ENCODE assay signal across 22 cellular contexts in genomic region chr19:1580382-1580781, GRCh38. TPM values are rescaled to one million over a fixed set of nuclear protein-coding genes. Genes with fewer than 3 reads are reported as not detected.
DNase-seq lines count a peak whose midpoint lies in the region; ATAC-seq, FAIRE-seq and TF ChIP-seq lines count a peak whose summit lies in the region.
"Had no signal": no experiment of that assay in that cellular context is flagged by ENCODE, and none has a peak within 500 bp of the region (broad histone marks: within the 10 kb centered on the region; RNA-seq: fewer than 3 reads in every experiment).

No MANE protein-coding gene starts in this region.

- H3K36me3 Mint-ChIP-seq in stimulated activated effector memory CD8-positive, alpha-beta T cell treated with anti-CD3 and anti-CD28 coated beads, Interleukin-12 subunit alpha, Interleukin-12 subunit beta, amount 100 ng/mL, for 72 hours: peaks cover 76% of the 10 kb centered on the region
- peaks cover 23% of the 10 kb centered on the region for H3K36me3 Mint-ChIP-seq in activated CD4-positive, alpha-beta T cell treated with anti-CD3 and anti-CD28 coated beads for 36 hours (ENCODE audit: low read depth)

- H3K23ac ChIP-seq in H1 (ENCODE audit: insufficient read length): no peak overlapping the region

- 0 out of 2 replicates have a peak overlapping the region, but pooled peaks have one; percentile 21 for H4K8ac ChIP-seq in H1 (ENCODE audit: extremely low read depth, insufficient read depth, low read length)

- H3K27ac Mint-ChIP-seq in stimulated activated effector memory CD8-positive, alpha-beta T cell treated with anti-CD3 and anti-CD28 coated beads, Interleukin-12 subunit alpha, Interleukin-12 subunit beta, amount 100 ng/mL, for 72 hours: peak overlapping the region; percentile 43
- no peak overlapping the region for H3K27ac Mint-ChIP-seq in activated CD4-positive, alpha-beta T cell treated with anti-CD3 and anti-CD28 coated beads for 36 hours
- H3K27ac Mint-ChIP-seq: CD8-positive, alpha-beta T cell had no signal

- no peak for FAIRE-seq in H1 (lab: Jason Lieb, UNC)
- FAIRE-seq: GM12878 had no signal

- TF ChIP-seq CTCF in HEK293 (tag by site-specific recombination; IDR thresholded peaks at IDR 0.05): no peak
- TF ChIP-seq CTCF in H1 (IDR thresholded peaks at IDR 0.05; ENCODE audit: control extremely low read depth in 1 of 3, insufficient read depth in 1 of 3, low read depth in 1 of 3, low read length in 3 of 3): no peak
- TF ChIP-seq CTCF in right lobe of liver (IDR thresholded peaks at IDR 0.05): no peak
- no peak for TF ChIP-seq CTCF in BE2C (IDR thresholded peaks at IDR 0.05; ENCODE audit: low read depth, low read length)

- peaks cover 0 to 21% of the 10 kb centered on the region in 2 experiments for H4K20me1 ChIP-seq in H1 (replicated peaks in 1 of 2; ENCODE audit: control insufficient read depth in 1 of 2, insufficient read depth in 2 of 2, low read length in 2 of 2)

- no peak overlapping the region for H2AFZ ChIP-seq in H1 (ENCODE audit: low read length)

- intact Hi-C loops in right lobe of liver (cut with DNase I): no loop called here
- intact Hi-C loops in activated CD4-positive, alpha-beta T cell treated with anti-CD3 and anti-CD28 coated beads for 36 hours (cut with DNase I, micrococcal nuclease): no loop called here

- no peak overlapping the region for H3K4me3 ChIP-seq in HEK293 (ENCODE audit: low read depth, low read length)
- no peak overlapping the region for H3K4me3 ChIP-seq in H1 (ENCODE audit: extremely low read depth in 1 of 4, insufficient read depth in 2 of 4, low read depth in 3 of 4, low read length in 4 of 4)
- no peak overlapping the region for H3K4me3 ChIP-seq in right lobe of liver
- H3K4me3 ChIP-seq in BE2C (ENCODE audit: low read depth, low read length): no peak overlapping the region
- H3K4me3 ChIP-seq: BLaER1 treated with 17β-estradiol and CSF1 and Interleukin-3, amounts not matched to agents 10 nM and 100 nM; GM12878; HAP-1 had no signal

- no peak for DNase-seq in H1 (ENCODE audit: low read depth in 1 of 2, low spot score in 2 of 2)
- DNase-seq in right lobe of liver: no peak
- DNase-seq in stimulated activated effector memory CD8-positive, alpha-beta T cell treated with anti-CD3 and anti-CD28 coated beads, Interleukin-12 subunit alpha, Interleukin-12 subunit beta, amount 100 ng/mL, for 72 hours (ENCODE audit: low spot score in 2 of 2): no peak
- DNase-seq in DMS79 (lab: John Stamatoyannopoulos, UW): no peak
- DNase-seq in activated CD4-positive, alpha-beta T cell treated with anti-CD3 and anti-CD28 coated beads for 36 hours: no peak
- no peak for DNase-seq in BE2C
- DNase-seq: 8988T; Calu3; CD8-positive, alpha-beta T cell; DND-41; EL; IMR-90 had no signal

- peaks cover 6% of the 10 kb centered on the region; the same call in 1 of the 2 replicates for H3K79me1 ChIP-seq in H1 (ENCODE audit: low read depth, low read length)

- no peaks in the 10 kb centered on the region for H3K27me3 Mint-ChIP-seq in activated CD4-positive, alpha-beta T cell treated with anti-CD3 and anti-CD28 coated beads for 36 hours

- no peak overlapping the region for H2BK12ac ChIP-seq in H1 (ENCODE audit: low read depth, low read length)

- no peak overlapping the region for H3K18ac ChIP-seq in H1 (ENCODE audit: extremely low read depth, low read length)

- CTCF ChIA-PET in HEK293 (lab: Yijun Ruan, JAX): no interaction called here
- CTCF ChIA-PET in H1 (lab: Charles Lee; ENCODE audit: partially characterized antibody): interaction anchor here (0.7 kb wide), 1 partner anchor 688 kb away, joined by 3 read pairs; no protein-coding TSS in a partner anchor
- CTCF ChIA-PET in activated CD4-positive, alpha-beta T cell treated with anti-CD3 and anti-CD28 coated beads for 36 hours (lab: Charles Lee): no interaction called here

- H3K4me1 ChIP-seq in HEK293 (ENCODE audit: control insufficient read depth, insufficient read depth, low read length): no peaks in the 10 kb centered on the region
- H3K4me1 ChIP-seq in H1 (replicated peaks in 1 of 4; ENCODE audit: control insufficient read depth in 3 of 4, insufficient read depth in 4 of 4, low read length in 3 of 4): no peaks in the 10 kb centered on the region
- H3K4me1 ChIP-seq in right lobe of liver: no peaks in the 10 kb centered on the region
- no peaks in the 10 kb centered on the region for H3K4me1 ChIP-seq in BE2C
- H3K4me1 ChIP-seq: BLaER1 treated with 17β-estradiol and CSF1 and Interleukin-3, amounts not matched to agents 10 nM and 100 nM; HAP-1 had no signal

- POLR2A ChIA-PET in HEK293 (lab: Yijun Ruan, JAX): no interaction called here
- POLR2A ChIA-PET in H1 (lab: Charles Lee; ENCODE audit: partially characterized antibody): interaction anchor here (2.1 to 8.8 kb wide), 2 partner anchors 7 to 8 kb away, joined by 6 to 148 read pairs; no protein-coding TSS in a partner anchor
- POLR2A ChIA-PET in activated CD4-positive, alpha-beta T cell treated with anti-CD3 and anti-CD28 coated beads for 36 hours (lab: Charles Lee): no interaction called here

- H3K14ac ChIP-seq in H1 (ENCODE audit: insufficient read length): no peak overlapping the region

- H2BK15ac ChIP-seq in H1 (ENCODE audit: low read length): no peak overlapping the region

- H3K9me3 ChIP-seq in HEK293 (ENCODE audit: control insufficient read depth, insufficient read depth, low read depth, low read length) (no peaks in the 10 kb centered on the region), H1 (ENCODE audit: insufficient read depth in 2 of 2, low read depth in 1 of 2, low read length in 1 of 2) (no peaks in the 10 kb centered on the region), right lobe of liver (no peaks in the 10 kb centered on the region), BE2C (no peaks in the 10 kb centered on the region)
- H3K9me3 ChIP-seq: BLaER1 treated with 17β-estradiol and CSF1 and Interleukin-3, amounts not matched to agents 10 nM and 100 nM; HAP-1 had no signal

- 0 out of 4 replicates have a peak, but pooled peaks cover 0 to under 1% of the 10 kb centered on the region in 2 experiments for H3K79me2 ChIP-seq in H1 (ENCODE audit: control insufficient read depth in 1 of 2, insufficient read depth in 2 of 2, low read length in 2 of 2)

- no peak overlapping the region for H3K9ac ChIP-seq in H1 (replicated peaks in 1 of 4; ENCODE audit: extremely low read depth in 1 of 4, low read depth in 3 of 4, low read length in 3 of 4)

- H3K27ac ChIP-seq in HEK293 (ENCODE audit: extremely low read depth, low read depth, low read length): no peak overlapping the region
- H3K27ac ChIP-seq in H1 (ENCODE audit: low read depth, low read length): no peak overlapping the region
- no peak overlapping the region for H3K27ac ChIP-seq in right lobe of liver
- H3K27ac ChIP-seq: BLaER1 treated with 17β-estradiol and CSF1 and Interleukin-3, amounts not matched to agents 10 nM and 100 nM; HL-60 had no signal

- TF ChIP-seq EP300 in H1 (IDR thresholded peaks at IDR 0.05; ENCODE audit: borderline replicate concordance in 1 of 2, low read depth in 2 of 2, low read length in 2 of 2): no peak

- no peaks in the 10 kb centered on the region for H3K23me2 ChIP-seq in H1 (ENCODE audit: low read depth, low read length)

- TF ChIP-seq RAD21 in H1 (IDR thresholded peaks at IDR 0.05 in 1 of 2, conservative IDR thresholded peaks at IDR 0.05 in 1 of 2; ENCODE audit: low read depth in 2 of 2, low read length in 2 of 2): no peak

- no peak overlapping the region for H3K4me2 ChIP-seq in H1 (ENCODE audit: insufficient read depth in 1 of 2, low read depth in 2 of 2, low read length in 2 of 2)
- H3K4me2 ChIP-seq: BLaER1 treated with 17β-estradiol and CSF1 and Interleukin-3, amounts not matched to agents 10 nM and 100 nM had no signal

- H2BK20ac ChIP-seq in H1 (ENCODE audit: low read length): no peak overlapping the region

- H3K4me3 Mint-ChIP-seq in stimulated activated effector memory CD8-positive, alpha-beta T cell treated with anti-CD3 and anti-CD28 coated beads, Interleukin-12 subunit alpha, Interleukin-12 subunit beta, amount 100 ng/mL, for 72 hours: no peak overlapping the region
- no peak overlapping the region for H3K4me3 Mint-ChIP-seq in activated CD4-positive, alpha-beta T cell treated with anti-CD3 and anti-CD28 coated beads for 36 hours
- H3K4me3 Mint-ChIP-seq: CD8-positive, alpha-beta T cell had no signal

- H2BK120ac ChIP-seq in H1 (replicated peaks; ENCODE audit: low read depth, low read length): no peak overlapping the region

- H2BK5ac ChIP-seq in H1 (ENCODE audit: low read depth, low read length): no peak overlapping the region

- H3K9me3 Mint-ChIP-seq in stimulated activated effector memory CD8-positive, alpha-beta T cell treated with anti-CD3 and anti-CD28 coated beads, Interleukin-12 subunit alpha, Interleukin-12 subunit beta, amount 100 ng/mL, for 72 hours: no peaks in the 10 kb centered on the region
- H3K9me3 Mint-ChIP-seq in activated CD4-positive, alpha-beta T cell treated with anti-CD3 and anti-CD28 coated beads for 36 hours (ENCODE audit: low read depth): no peaks in the 10 kb centered on the region
- H3K9me3 Mint-ChIP-seq: CD8-positive, alpha-beta T cell had no signal

- no peak overlapping the region for H4K5ac ChIP-seq in H1 (ENCODE audit: insufficient read length, low read depth, low read length)

- H3K4ac ChIP-seq in H1 (replicated peaks; ENCODE audit: insufficient read length, low read depth, low read length): no peak overlapping the region

- H4K91ac ChIP-seq in H1 (replicated peaks; ENCODE audit: insufficient read length, low read length): no peak overlapping the region

- H3K36me3 ChIP-seq in HEK293 (ENCODE audit: control insufficient read depth in 2 of 2, insufficient read depth in 1 of 2, low read length in 2 of 2): peaks cover 25 to 80% of the 10 kb centered on the region in 2 experiments
- peaks cover 10 to 63% (median 45%) of the 10 kb centered on the region in 4 experiments; a peak in 7 of 8 replicates for H3K36me3 ChIP-seq in H1 (ENCODE audit: control insufficient read depth in 2 of 4, insufficient read depth in 4 of 4, low read length in 3 of 4)
- H3K36me3 ChIP-seq in right lobe of liver: peaks cover 0 to 51% (median 12%) of the 10 kb centered on the region in 4 donors
- peaks cover 87% of the 10 kb centered on the region for H3K36me3 ChIP-seq in BE2C

- TF ChIP-seq POLR2A in H1 (IDR thresholded peaks at IDR 0.05; ENCODE audit: control extremely low read depth in 1 of 2, low read depth in 2 of 2, low read length in 2 of 2): no peak
- TF ChIP-seq POLR2A in right lobe of liver (IDR thresholded peaks at IDR 0.05): no peak

- no peaks in the 10 kb centered on the region for H3K4me1 Mint-ChIP-seq in stimulated activated effector memory CD8-positive, alpha-beta T cell treated with anti-CD3 and anti-CD28 coated beads, Interleukin-12 subunit alpha, Interleukin-12 subunit beta, amount 100 ng/mL, for 72 hours
- no peaks in the 10 kb centered on the region for H3K4me1 Mint-ChIP-seq in activated CD4-positive, alpha-beta T cell treated with anti-CD3 and anti-CD28 coated beads for 36 hours

- WGBS in H1 (ENCODE audit: extremely low coverage in 1 of 2, insufficient coverage in 1 of 2, insufficient read length in 1 of 2, insufficient replicate concordance in 2 of 2, low coverage in 1 of 2, low lambda C conversion rate in 2 of 2, missing lambda C conversion rate in 1 of 2), 2 experiments: 94% methylated on average over 16 of the region's 20 CpGs; no CpG with 5 or more reads in 1 of the 2 experiments
- WGBS in right lobe of liver (ENCODE audit: insufficient coverage, low coverage, low lambda C conversion rate, missing lambda C conversion rate): 70% methylated on average over 6 of the region's 20 CpGs

- H3K56ac ChIP-seq in H1 (replicated peaks; ENCODE audit: insufficient read length, low read depth, low read length): no peak overlapping the region

- H3K27me3 ChIP-seq in H1 (replicated peaks in 1 of 4; ENCODE audit: control insufficient read depth in 3 of 4, extremely low read depth in 1 of 4, insufficient read depth in 3 of 4, low read length in 3 of 4): no peaks in the 10 kb centered on the region
- no peaks in the 10 kb centered on the region for H3K27me3 ChIP-seq in right lobe of liver
- H3K27me3 ChIP-seq in BE2C: no peaks in the 10 kb centered on the region
- H3K27me3 ChIP-seq: BLaER1 treated with 17β-estradiol and CSF1 and Interleukin-3, amounts not matched to agents 10 nM and 100 nM had no signal

- ATAC-seq in right lobe of liver: peak; percentile 32 to 61 (median 37)
- no peak for ATAC-seq in stimulated activated effector memory CD8-positive, alpha-beta T cell treated with anti-CD3 and anti-CD28 coated beads, Interleukin-12 subunit alpha, Interleukin-12 subunit beta, amount 100 ng/mL, for 72 hours
- no peak for ATAC-seq in activated CD4-positive, alpha-beta T cell treated with anti-CD3 and anti-CD28 coated beads for 36 hours
- ATAC-seq: CD8-positive, alpha-beta T cell; GM12878 had no signal

- no peak overlapping the region for H2AK5ac ChIP-seq in H1 (ENCODE audit: low read depth, low read length)

RNA-seq across cellular contexts. Expression of gene MEX3D, which starts 12.3 kb away (rescaled TPM):
- total RNA-seq in H1 (2021; fragmentation: NEBNext Ultra II Directional; extraction: Animal tissue kit (Norgen Biotek cat#: 25700)): 78.8 and 83.4 TPM in 2 replicates
- polyA plus RNA-seq in H1 (2011; rRNA removed): 20.8 and 32.1 TPM in 2 replicates
- polyA plus RNA-seq in H1 (2011; cell fraction: cytosol; rRNA removed): 26.0 TPM
- polyA plus RNA-seq in H1 (2011; cell fraction: nucleus; rRNA removed): 30.2 TPM
- polyA plus RNA-seq in H1 (2012, experiment 1 of 2): 18.2 to 26.2 TPM (median 24.6 TPM) in 4 replicates
- 15.1 TPM for polyA plus RNA-seq in H1 (2012, experiment 2 of 2)
- polyA plus RNA-seq in H1 (2013, experiment 1 of 2): 41.2 TPM
- 41.1 TPM for polyA plus RNA-seq in H1 (2013, experiment 2 of 2)
- 3.1 and 6.7 TPM in 2 replicates for polyA minus RNA-seq in H1 (2011; rRNA and poly(A)+ RNA removed)
- 76.2 TPM for polyA minus RNA-seq in H1 (2011; cell fraction: cytosol; rRNA and poly(A)+ RNA removed)
- polyA minus RNA-seq in H1 (2011; cell fraction: nucleus; rRNA and poly(A)+ RNA removed): 34.3 TPM
- total RNA-seq in right lobe of liver: 10 to 100 TPM in 3 of 6 experiments, 1 to 10 TPM in 3; 6.7 to 16.6 (median 10.3) TPM
- total RNA-seq in activated CD4-positive, alpha-beta T cell treated with anti-CD3 and anti-CD28 coated beads for 36 hours: 1 to 10 TPM; 6.2 to 6.7 TPM
- 27.1 TPM for polyA plus RNA-seq in BE2C (2012; ENCODE audit: insufficient read depth, insufficient read length, low read depth)

RNA-seq across cellular contexts. Expression of gene MBD3, which starts 12.3 kb away (rescaled TPM):
- 110 and 115 TPM in 2 replicates for total RNA-seq in H1 (2021; fragmentation: NEBNext Ultra II Directional; extraction: Animal tissue kit (Norgen Biotek cat#: 25700))
- polyA plus RNA-seq in H1 (2011; rRNA removed): 88.2 and 113 TPM in 2 replicates
- polyA plus RNA-seq in H1 (2011; cell fraction: cytosol; rRNA removed): 88.4 TPM
- polyA plus RNA-seq in H1 (2011; cell fraction: nucleus; rRNA removed): 124 TPM
- polyA plus RNA-seq in H1 (2012, experiment 1 of 2): 35.0 to 76.4 TPM (median 70.7 TPM) in 4 replicates
- polyA plus RNA-seq in H1 (2012, experiment 2 of 2): 53.8 TPM
- 51.4 TPM for polyA plus RNA-seq in H1 (2013, experiment 1 of 2)
- 49.4 TPM for polyA plus RNA-seq in H1 (2013, experiment 2 of 2)
- 30.3 and 32.3 TPM in 2 replicates for polyA minus RNA-seq in H1 (2011; rRNA and poly(A)+ RNA removed)
- polyA minus RNA-seq in H1 (2011; cell fraction: cytosol; rRNA and poly(A)+ RNA removed): 61.4 TPM
- 52.8 TPM for polyA minus RNA-seq in H1 (2011; cell fraction: nucleus; rRNA and poly(A)+ RNA removed)
- total RNA-seq in right lobe of liver: 10 to 100 TPM; 27.3 to 72.1 (median 30.1) TPM
- 10 to 100 TPM; 68.9 to 87.5 TPM for total RNA-seq in activated CD4-positive, alpha-beta T cell treated with anti-CD3 and anti-CD28 coated beads for 36 hours
- polyA plus RNA-seq in BE2C (2012; ENCODE audit: insufficient read depth, insufficient read length, low read depth): 84.3 TPM

RNA-seq across cellular contexts. Expression of gene UQCR11, which starts 24.9 kb away (rescaled TPM):
- total RNA-seq in H1 (2021; fragmentation: NEBNext Ultra II Directional; extraction: Animal tissue kit (Norgen Biotek cat#: 25700)): 162 and 179 TPM in 2 replicates
- 171 and 209 TPM in 2 replicates for polyA plus RNA-seq in H1 (2011; rRNA removed)
- 116 TPM for polyA plus RNA-seq in H1 (2011; cell fraction: cytosol; rRNA removed)
- polyA plus RNA-seq in H1 (2011; cell fraction: nucleus; rRNA removed): 97.6 TPM
- 113 to 194 TPM (median 144 TPM) in 4 replicates for polyA plus RNA-seq in H1 (2012, experiment 1 of 2)
- polyA plus RNA-seq in H1 (2012, experiment 2 of 2): 120 TPM
- 158 TPM for polyA plus RNA-seq in H1 (2013, experiment 1 of 2)
- polyA plus RNA-seq in H1 (2013, experiment 2 of 2): 164 TPM
- polyA minus RNA-seq in H1 (2011; rRNA and poly(A)+ RNA removed): 30.3 and 34.7 TPM in 2 replicates
- polyA minus RNA-seq in H1 (2011; cell fraction: cytosol; rRNA and poly(A)+ RNA removed): 19.2 TPM
- 33.2 TPM for polyA minus RNA-seq in H1 (2011; cell fraction: nucleus; rRNA and poly(A)+ RNA removed)
- total RNA-seq in right lobe of liver: 100 to 1,000 TPM in 4 of 6 experiments, 10 to 100 TPM in 2; 59.6 to 202 (median 172) TPM
- 100 to 1,000 TPM; 152 to 226 TPM for total RNA-seq in activated CD4-positive, alpha-beta T cell treated with anti-CD3 and anti-CD28 coated beads for 36 hours
- 445 TPM for polyA plus RNA-seq in BE2C (2012; ENCODE audit: insufficient read depth, insufficient read length, low read depth)

RNA-seq across cellular contexts. Expression of gene PLK5, which starts 56.5 kb away (rescaled TPM):
- total RNA-seq in H1 (2021; fragmentation: NEBNext Ultra II Directional; extraction: Animal tissue kit (Norgen Biotek cat#: 25700)): 0.43 and 1.2 TPM in 2 replicates
- 0.45 and 0.82 TPM in 2 replicates for polyA plus RNA-seq in H1 (2011; rRNA removed)
- 0.69 TPM for polyA plus RNA-seq in H1 (2011; cell fraction: cytosol; rRNA removed)
- 4.9 TPM for polyA plus RNA-seq in H1 (2011; cell fraction: nucleus; rRNA removed)
- polyA plus RNA-seq in H1 (2012, experiment 1 of 2): 0.56 to 0.73 TPM (median 0.64 TPM) in 3 of 4 replicates, not detected in the other
- polyA plus RNA-seq in H1 (2012, experiment 2 of 2): 0.29 TPM
- 0.81 TPM for polyA plus RNA-seq in H1 (2013, experiment 1 of 2)
- 0.33 TPM for polyA plus RNA-seq in H1 (2013, experiment 2 of 2)
- 0.06 and 0.29 TPM in 2 replicates for polyA minus RNA-seq in H1 (2011; rRNA and poly(A)+ RNA removed)
- polyA minus RNA-seq in H1 (2011; cell fraction: cytosol; rRNA and poly(A)+ RNA removed): 0.66 TPM
- 1.5 TPM for polyA minus RNA-seq in H1 (2011; cell fraction: nucleus; rRNA and poly(A)+ RNA removed)
- total RNA-seq in right lobe of liver: not detected
- not detected for total RNA-seq in activated CD4-positive, alpha-beta T cell treated with anti-CD3 and anti-CD28 coated beads for 36 hours
- not detected for polyA plus RNA-seq in BE2C (2012; ENCODE audit: insufficient read depth, insufficient read length, low read depth)
- total RNA-seq: A673; Calu3; CD8-positive, alpha-beta T cell; G401; H4; HT1080; IMR-90 had no signal
- polyA plus RNA-seq: AG04450, GM12878, IMR-90 had no signal

Comparison
In these comparisons a context has a peak if more than half of its experiments do, and no peak if none do; other contexts are left out.
1. ATAC-seq: peak in right lobe of liver (4 of 4); none in stimulated activated effector memory CD8-positive, alpha-beta T cell treated with anti-CD3 and anti-CD28 coated beads, Interleukin-12 subunit alpha, Interleukin-12 subunit beta, amount 100 ng/mL, for 72 hours (single experiment) and activated CD4-positive, alpha-beta T cell treated with anti-CD3 and anti-CD28 coated beads for 36 hours (single experiment).